In genomic region chr14:68899033-68899603, GRCh38 we compare ENCODE assay signal across 1 cellular context.
TF ChIP-seq lines count a peak whose summit lies in the region.

No MANE protein-coding gene starts in this region.

TF ChIP-seq in HCT116, 20 proteins besides CTCF, POLR2A, EP300 and RAD21 (continued from another document):
- TF ChIP-seq ELF1 (IDR thresholded peaks at IDR 0.05; ENCODE audit: borderline replicate concordance, low read depth), result no peak
